8 cellular contexts compared by ENCODE assay signal in the genomic region with DNA sequence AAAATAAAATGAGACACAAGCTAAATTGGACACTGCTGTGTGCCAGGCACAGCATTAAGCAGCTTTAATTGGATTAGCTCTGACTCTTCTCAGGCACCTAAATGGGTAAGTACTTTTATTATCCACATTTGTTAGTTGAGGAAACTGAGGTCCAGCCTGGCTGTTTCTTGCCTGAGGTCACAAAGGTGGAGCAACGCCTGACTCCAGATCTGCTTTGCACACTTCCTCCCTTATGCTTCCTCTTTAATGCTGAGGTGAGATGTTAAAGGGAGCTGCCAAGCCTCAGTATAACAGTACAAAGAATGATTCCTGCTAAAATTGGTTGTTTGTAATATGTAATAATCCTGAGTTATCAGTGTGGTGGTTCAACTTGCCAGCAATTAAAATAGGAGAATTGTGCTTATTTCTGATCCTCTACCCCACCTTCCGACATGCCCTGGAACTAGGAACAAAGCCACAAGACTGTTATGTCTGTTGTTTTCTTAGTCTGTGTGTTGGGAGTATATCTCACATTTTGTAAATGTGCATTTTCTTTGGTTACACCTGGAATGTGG.
DNase-seq lines count a peak whose midpoint lies in the region; ATAC-seq, FAIRE-seq and TF ChIP-seq lines count a peak whose summit lies in the region.

No MANE protein-coding gene starts in this region.

- peaks cover 66% of the 10 kb centered on the region for H3K4me1 ChIP-seq in A549
- peaks cover 77% of the 10 kb centered on the region for H3K4me1 ChIP-seq in HUES48 (ENCODE audit: control insufficient read depth, insufficient read depth, low read length)

- peaks cover 83% of the 10 kb centered on the region for H3K4me1 Mint-ChIP-seq in activated naive CD8-positive, alpha-beta T cell treated with anti-CD3 and anti-CD28 coated beads, Interleukin-2, amount 50 U/mL, for 24 hours

- CTCF ChIA-PET in A549 (lab: Yijun Ruan, JAX), result interaction anchor here (1.8 to 1.9 kb wide), 2 partner anchors 85 to 87 kb away, joined by 4 to 5 read pairs; no protein-coding TSS in a partner anchor

- no peak for FAIRE-seq in A549 (lab: Jason Lieb, UNC)
- FAIRE-seq in H54 (lab: Jason Lieb, UNC), result no peak

- no peak overlapping the region for H3K9ac ChIP-seq in HUES48 (ENCODE audit: low read depth, low read length)

- WGBS in A549 (ENCODE audit: missing lambda C conversion rate), result 75% methylated on average over 2 of the region's 2 CpGs

- peak overlapping the region; percentile 95 for H3K4me3 Mint-ChIP-seq in activated naive CD8-positive, alpha-beta T cell treated with anti-CD3 and anti-CD28 coated beads, Interleukin-2, amount 50 U/mL, for 24 hours

- no peaks in the 10 kb centered on the region for H3K27me3 Mint-ChIP-seq in activated naive CD8-positive, alpha-beta T cell treated with anti-CD3 and anti-CD28 coated beads, Interleukin-2, amount 50 U/mL, for 24 hours

- no peak for DNase-seq in A549 (ENCODE audit: low read depth in 1 of 2, low spot score in 1 of 2)
- no peak for DNase-seq in activated naive CD8-positive, alpha-beta T cell treated with anti-CD3 and anti-CD28 coated beads, Interleukin-2, amount 50 U/mL, for 24 hours
- peak; percentile 43 for DNase-seq in medulla oblongata (ENCODE audit: extremely low spot score)
- DNase-seq in H54 (ENCODE audit: insufficient read length, low spot score), result no peak

- H3K9me3 Mint-ChIP-seq in activated naive CD8-positive, alpha-beta T cell treated with anti-CD3 and anti-CD28 coated beads, Interleukin-2, amount 50 U/mL, for 24 hours, result no peaks in the 10 kb centered on the region

- TF ChIP-seq POLR2A in A549 (IDR thresholded peaks at IDR 0.05; ENCODE audit: low read length) (no peak), H54 (IDR thresholded peaks at IDR 0.05; ENCODE audit: low read depth, low read length) (no peak)

- no peaks in the 10 kb centered on the region for H3K36me3 ChIP-seq in HUES48 (ENCODE audit: control insufficient read depth, insufficient read depth, low read length)

- H3K27me3 ChIP-seq in HUES48 (ENCODE audit: control insufficient read depth, insufficient read depth, low read length), result peaks cover 3% of the 10 kb centered on the region

- POLR2A ChIA-PET in A549 (lab: Yijun Ruan, JAX), result interaction anchor here (0.6 to 1.5 kb wide), 2 partner anchors 73 to 227 kb away, joined by 5 read pairs; no protein-coding TSS in a partner anchor

- no peak for TF ChIP-seq EP300 in A549 (IDR thresholded peaks at IDR 0.05)

- peaks cover 1% of the 10 kb centered on the region for H3K36me3 Mint-ChIP-seq in activated naive CD8-positive, alpha-beta T cell treated with anti-CD3 and anti-CD28 coated beads, Interleukin-2, amount 50 U/mL, for 24 hours (ENCODE audit: low read depth)

- peak overlapping the region; percentile 12 for H3K27ac Mint-ChIP-seq in activated naive CD8-positive, alpha-beta T cell treated with anti-CD3 and anti-CD28 coated beads, Interleukin-2, amount 50 U/mL, for 24 hours

- no peak for TF ChIP-seq CTCF in A549 (IDR thresholded peaks at IDR 0.05)

- H3K27ac ChIP-seq in A549 (peak overlapping the region in 1 of 2 experiments; percentile 42; a peak in 3 of 6 replicates), HUES48 (ENCODE audit: low read depth, low read length) (peak overlapping the region; percentile 45)

- H3K9me3 ChIP-seq in A549 (no peaks in the 10 kb centered on the region), HUES48 (ENCODE audit: control insufficient read depth, insufficient read depth, low read length) (no peaks in the 10 kb centered on the region)

- no peak overlapping the region for H3K4me3 ChIP-seq in A549
- H3K4me3 ChIP-seq in HUES48 (ENCODE audit: low read depth, low read length), result peak overlapping the region; percentile 20; the same call in 1 of the 2 replicates

- ATAC-seq in A549 (no peak), GM21723 (IDR thresholded peaks at IDR 0.05; ENCODE audit: unreplicated experiment) (no peak), HG03565 (IDR thresholded peaks at IDR 0.05; ENCODE audit: unreplicated experiment) (no peak), GM19351 (IDR thresholded peaks at IDR 0.05; ENCODE audit: unreplicated experiment) (no peak)
- no peak for ATAC-seq in activated naive CD8-positive, alpha-beta T cell treated with anti-CD3 and anti-CD28 coated beads, Interleukin-2, amount 50 U/mL, for 24 hours

- H3K4me2 ChIP-seq in A549, result peak overlapping the region; percentile 68

- TF ChIP-seq RAD21 in A549 (conservative IDR thresholded peaks at IDR 0.05 in 1 of 2, IDR thresholded peaks at IDR 0.05 in 1 of 2), result no peak

TF ChIP-seq in A549, 52 proteins besides CTCF, POLR2A, EP300 and RAD21:
- TF ChIP-seq HOXB13 (CRISPR knock-in tag; IDR thresholded peaks at IDR 0.05; ENCODE audit: low read depth), result no peak
- no peak for TF ChIP-seq MAZ (IDR thresholded peaks at IDR 0.05; ENCODE audit: borderline replicate concordance, low read depth, low read length)
- no peak for TF ChIP-seq RCOR1 (IDR thresholded peaks at IDR 0.05; ENCODE audit: low read depth, low read length)
- TF ChIP-seq JUNB (IDR thresholded peaks at IDR 0.05), result no peak
- no peak for TF ChIP-seq HEYL (CRISPR knock-in tag; IDR thresholded peaks at IDR 0.05)
- TF ChIP-seq, protein P1, sequence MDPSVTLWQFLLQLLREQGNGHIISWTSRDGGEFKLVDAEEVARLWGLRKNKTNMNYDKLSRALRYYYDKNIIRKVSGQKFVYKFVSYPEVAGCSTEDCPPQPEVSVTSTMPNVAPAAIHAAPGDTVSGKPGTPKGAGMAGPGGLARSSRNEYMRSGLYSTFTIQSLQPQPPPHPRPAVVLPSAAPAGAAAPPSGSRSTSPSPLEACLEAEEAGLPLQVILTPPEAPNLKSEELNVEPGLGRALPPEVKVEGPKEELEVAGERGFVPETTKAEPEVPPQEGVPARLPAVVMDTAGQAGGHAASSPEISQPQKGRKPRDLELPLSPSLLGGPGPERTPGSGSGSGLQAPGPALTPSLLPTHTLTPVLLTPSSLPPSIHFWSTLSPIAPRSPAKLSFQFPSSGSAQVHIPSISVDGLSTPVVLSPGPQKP (IDR thresholded peaks at IDR 0.05; ENCODE audit: low read depth, low read length), result no peak
- no peak for TF ChIP-seq FOSB (CRISPR knock-in tag; IDR thresholded peaks at IDR 0.05)
TF ChIP-seq in A549: peak in this region for 0.
